Comparison of ENCODE assay signal across 8 cellular contexts in the genomic region with DNA sequence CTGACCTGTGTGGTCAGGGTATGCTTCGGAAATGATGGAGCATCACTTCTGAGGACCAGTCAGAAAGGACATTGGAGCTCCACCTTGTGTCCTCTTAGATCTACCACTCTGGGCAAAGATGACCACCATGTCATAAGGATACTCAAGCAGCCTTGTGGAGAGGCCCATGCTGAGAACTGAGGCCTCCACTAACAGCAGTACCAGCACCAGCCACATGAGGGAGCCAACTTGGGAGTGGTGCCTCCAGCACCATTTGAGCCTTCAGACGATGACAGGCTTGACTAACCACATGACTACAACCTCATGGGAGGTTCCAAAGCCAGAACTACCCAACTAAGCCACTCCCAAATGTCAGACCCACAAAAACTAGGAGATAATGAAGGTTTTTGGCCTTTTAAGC.
A peak's percentile ranks its signal among the peaks of the same experiment; 100 is the strongest.
DNase-seq lines count a peak whose midpoint lies in the region; ATAC-seq lines count a peak whose summit lies in the region.

No MANE protein-coding gene starts in this region.

- peaks cover 4% of the 10 kb centered on the region for H3K9me3 Mint-ChIP-seq in activated naive CD4-positive, alpha-beta T cell treated with anti-CD3 and anti-CD28 coated beads for 36 hours

- no peaks in the 10 kb centered on the region for H3K36me3 Mint-ChIP-seq in activated naive CD4-positive, alpha-beta T cell treated with anti-CD3 and anti-CD28 coated beads for 36 hours (ENCODE audit: low read depth)

- H3K27me3 Mint-ChIP-seq in activated naive CD4-positive, alpha-beta T cell treated with anti-CD3 and anti-CD28 coated beads for 36 hours (ENCODE audit: low read depth): peaks cover 3% of the 10 kb centered on the region

- H3K4me1 Mint-ChIP-seq in activated naive CD4-positive, alpha-beta T cell treated with anti-CD3 and anti-CD28 coated beads for 36 hours (ENCODE audit: low read depth): no peaks in the 10 kb centered on the region

- DNase-seq in COLO668 (lab: John Stamatoyannopoulos, UW; ENCODE audit: unreplicated experiment) (peak; percentile 49), NCI-H82 (lab: John Stamatoyannopoulos, UW) (peak; percentile 81), lung microvascular endothelial cell (ENCODE audit: low read depth in 2 of 2) (peak; percentile 15 to 22), DMS79 (lab: John Stamatoyannopoulos, UW) (no peak)
- DNase-seq in activated naive CD4-positive, alpha-beta T cell treated with anti-CD3 and anti-CD28 coated beads for 36 hours: peak; percentile 63
- DNase-seq in central memory CD4-positive, alpha-beta T cell: no peak

- no peak overlapping the region for H3K4me3 Mint-ChIP-seq in activated naive CD4-positive, alpha-beta T cell treated with anti-CD3 and anti-CD28 coated beads for 36 hours

- CTCF ChIA-PET in activated naive CD4-positive, alpha-beta T cell treated with anti-CD3 and anti-CD28 coated beads for 36 hours (lab: Charles Lee): interaction anchor here (0.7 to 1.6 kb wide), 4 partner anchors 9 to 108 kb away, joined by 3 to 6 read pairs (median 4); no protein-coding TSS in a partner anchor

- H3K27ac Mint-ChIP-seq in activated naive CD4-positive, alpha-beta T cell treated with anti-CD3 and anti-CD28 coated beads for 36 hours: no peak overlapping the region

- ATAC-seq in GM21360 (IDR thresholded peaks at IDR 0.05; ENCODE audit: unreplicated experiment): peak; percentile 60
- ATAC-seq in HG03521 (IDR thresholded peaks at IDR 0.05; ENCODE audit: unreplicated experiment): no peak

- intact Hi-C loops in activated naive CD4-positive, alpha-beta T cell treated with anti-CD3 and anti-CD28 coated beads for 36 hours (cut with micrococcal nuclease): no loop called here

Comparison
In these comparisons a context has a peak if more than half of its experiments do, and no peak if none do; other contexts are left out.
1. DNase-seq: peak in COLO668 (single experiment), NCI-H82 (single experiment), activated naive CD4-positive, alpha-beta T cell treated with anti-CD3 and anti-CD28 coated beads for 36 hours (single experiment) and lung microvascular endothelial cell (2 of 2); none in central memory CD4-positive, alpha-beta T cell (single experiment) and DMS79 (single experiment).